1 cellular context compared by ENCODE assay signal in the genomic region with DNA sequence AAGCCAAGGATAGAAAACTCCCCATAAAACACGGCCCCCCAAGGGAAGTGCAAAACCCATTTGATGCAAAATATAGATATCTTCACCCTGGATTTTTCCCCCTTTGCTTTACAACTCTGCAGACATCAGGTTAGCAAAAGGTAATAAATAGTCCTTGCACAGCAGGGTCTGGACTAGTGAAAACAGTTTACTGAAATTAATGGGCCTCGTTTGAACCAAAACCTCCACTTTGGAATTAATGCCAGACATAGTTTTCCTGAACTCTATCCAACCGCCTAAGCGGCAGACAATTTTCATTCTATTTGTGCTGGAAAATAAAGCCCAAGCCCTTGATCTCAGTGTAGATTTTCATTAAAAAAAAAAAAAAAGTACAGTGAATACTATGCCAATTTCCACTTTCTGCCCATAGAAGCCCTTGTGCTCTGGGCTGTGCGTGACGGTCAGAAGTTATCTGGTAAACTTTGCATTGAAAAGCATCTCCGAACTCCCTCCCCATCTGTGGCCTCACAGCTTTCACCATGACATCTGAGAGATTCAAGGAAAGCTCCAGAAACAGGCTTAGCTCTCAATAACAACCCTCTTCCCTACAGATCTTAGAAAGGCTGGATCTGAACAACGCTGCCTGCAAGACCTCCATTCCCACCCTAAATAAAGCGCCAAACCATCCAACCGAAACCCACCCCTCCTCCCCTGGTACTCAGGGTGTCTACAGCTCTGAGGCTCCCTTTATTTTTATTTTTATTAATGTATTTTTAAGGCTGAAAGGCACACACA.
TF ChIP-seq lines count a peak whose summit lies in the region.

No MANE protein-coding gene starts in this region.

TF ChIP-seq in endothelial cell of umbilical vein, 7 proteins besides CTCF, POLR2A, EP300 and RAD21 (continued from another document):
- TF ChIP-seq GATA2 (IDR thresholded peaks at IDR 0.05; ENCODE audit: insufficient read depth, insufficient read length, low read depth, low read length): no peak
